In genomic region chr13:33884506-33885221, GRCh38 we compare ENCODE assay signal across 23 cellular contexts.
"Had no signal": no experiment of that assay in that cellular context is flagged by ENCODE, and none has a peak within 500 bp of the region (broad histone marks: within the 10 kb centered on the region; RNA-seq: fewer than 3 reads in every experiment).

No MANE protein-coding gene starts in this region.

- H3K9me3 ChIP-seq: ovary, right lobe of liver, stomach, upper lobe of left lung had no signal

- H3K4me2 ChIP-seq: smooth muscle cell had no signal

- ATAC-seq: activated CD8-positive, alpha-beta T cell treated with anti-CD3 and anti-CD28 coated beads, Interleukin-2, amount 10 ng/mL, durations not matched to agents 7 days and 5 days; activated naive CD8-positive, alpha-beta T cell treated with anti-CD3 and anti-CD28 coated beads, Interleukin-2, amount 50 U/mL, for 24 hours; activated T-cell treated with anti-CD3 and anti-CD28 coated beads, Interleukin-2, amount 50 U/mL, for 4 hours; left colon; natural killer cell treated with Interleukin-12 subunit alpha and Interleukin-12 subunit beta and Interleukin-15 and Interleukin-18, amount 100 ng/mL, for 72 hours; stimulated activated effector memory CD8-positive, alpha-beta T cell treated with anti-CD3 and anti-CD28 coated beads, Interleukin-12 subunit alpha, Interleukin-12 subunit beta, amount 100 ng/mL, for 72 hours had no signal

- H3K27me3 ChIP-seq: brain microvascular endothelial cell, ovary, right lobe of liver, stomach, upper lobe of left lung had no signal

- H3K4me1 ChIP-seq: stomach, upper lobe of left lung had no signal

- H3K27me3 Mint-ChIP-seq: activated CD4-positive, alpha-beta T cell treated with anti-CD3 and anti-CD28 coated beads, Interleukin-2, amount 10 ng/mL, durations not matched to agents 24 days and 14 days; activated naive CD4-positive, alpha-beta T cell treated with anti-CD3 and anti-CD28 coated beads, Interleukin-2, amount 10 ng/mL, durations not matched to agents 7 days and 5 days; activated naive CD8-positive, alpha-beta T cell treated with anti-CD3 and anti-CD28 coated beads, Interleukin-2, amount 50 U/mL, for 24 hours; central memory CD8-positive, alpha-beta T cell; natural killer cell treated with Interleukin-12 subunit alpha and Interleukin-12 subunit beta and Interleukin-15 and Interleukin-18, amount 100 ng/mL, for 72 hours had no signal

- H3K27ac Mint-ChIP-seq: activated CD4-positive, alpha-beta T cell treated with anti-CD3 and anti-CD28 coated beads, Interleukin-2, amount 10 ng/mL, durations not matched to agents 24 days and 14 days; activated CD8-positive, alpha-beta T cell treated with anti-CD3 and anti-CD28 coated beads, Interleukin-2, amount 10 ng/mL, durations not matched to agents 7 days and 5 days; activated naive CD4-positive, alpha-beta T cell treated with anti-CD3 and anti-CD28 coated beads, Interleukin-2, amount 10 ng/mL, durations not matched to agents 7 days and 5 days; activated naive CD8-positive, alpha-beta T cell treated with anti-CD3 and anti-CD28 coated beads, Interleukin-2, amount 50 U/mL, for 24 hours; mesothelial cell of epicardium; natural killer cell treated with Interleukin-12 subunit alpha and Interleukin-12 subunit beta and Interleukin-15 and Interleukin-18, amount 100 ng/mL, for 72 hours; stimulated activated effector memory CD8-positive, alpha-beta T cell treated with anti-CD3 and anti-CD28 coated beads, Interleukin-12 subunit alpha, Interleukin-12 subunit beta, amount 100 ng/mL, for 72 hours had no signal

- H3K36me3 ChIP-seq: brain microvascular endothelial cell, ovary, right lobe of liver, stomach, upper lobe of left lung had no signal

- H3K4me3 Mint-ChIP-seq: activated CD4-positive, alpha-beta T cell treated with anti-CD3 and anti-CD28 coated beads, Interleukin-2, amount 10 ng/mL, durations not matched to agents 24 days and 14 days; activated CD8-positive, alpha-beta T cell treated with anti-CD3 and anti-CD28 coated beads, Interleukin-2, amount 10 ng/mL, durations not matched to agents 7 days and 5 days; activated naive CD4-positive, alpha-beta T cell treated with anti-CD3 and anti-CD28 coated beads, Interleukin-2, amount 10 ng/mL, durations not matched to agents 7 days and 5 days; activated naive CD8-positive, alpha-beta T cell treated with anti-CD3 and anti-CD28 coated beads, Interleukin-2, amount 50 U/mL, for 24 hours; activated T-cell treated with anti-CD3 and anti-CD28 coated beads, Interleukin-2, amount 50 U/mL, for 4 hours; central memory CD8-positive, alpha-beta T cell; mesothelial cell of epicardium; natural killer cell treated with Interleukin-12 subunit alpha and Interleukin-12 subunit beta and Interleukin-15 and Interleukin-18, amount 100 ng/mL, for 72 hours; stimulated activated effector memory CD8-positive, alpha-beta T cell treated with anti-CD3 and anti-CD28 coated beads, Interleukin-12 subunit alpha, Interleukin-12 subunit beta, amount 100 ng/mL, for 72 hours had no signal

- H3K36me3 Mint-ChIP-seq: mesothelial cell of epicardium; natural killer cell treated with Interleukin-12 subunit alpha and Interleukin-12 subunit beta and Interleukin-15 and Interleukin-18, amount 100 ng/mL, for 72 hours; stimulated activated effector memory CD8-positive, alpha-beta T cell treated with anti-CD3 and anti-CD28 coated beads, Interleukin-12 subunit alpha, Interleukin-12 subunit beta, amount 100 ng/mL, for 72 hours had no signal

- H3K4me1 Mint-ChIP-seq: activated CD4-positive, alpha-beta T cell treated with anti-CD3 and anti-CD28 coated beads, Interleukin-2, amount 10 ng/mL, durations not matched to agents 24 days and 14 days; activated naive CD4-positive, alpha-beta T cell treated with anti-CD3 and anti-CD28 coated beads, Interleukin-2, amount 10 ng/mL, durations not matched to agents 7 days and 5 days; activated naive CD8-positive, alpha-beta T cell treated with anti-CD3 and anti-CD28 coated beads, Interleukin-2, amount 50 U/mL, for 24 hours; central memory CD8-positive, alpha-beta T cell; mesothelial cell of epicardium; stimulated activated effector memory CD8-positive, alpha-beta T cell treated with anti-CD3 and anti-CD28 coated beads, Interleukin-12 subunit alpha, Interleukin-12 subunit beta, amount 100 ng/mL, for 72 hours had no signal

- H3K27ac ChIP-seq: brain microvascular endothelial cell, ovary, right lobe of liver, stomach, upper lobe of left lung had no signal

- DNase-seq: activated CD4-positive, alpha-beta T cell treated with anti-CD3 and anti-CD28 coated beads, Interleukin-2, amount 10 ng/mL, durations not matched to agents 24 days and 14 days; activated CD8-positive, alpha-beta memory T cell treated with anti-CD3 and anti-CD28 coated beads, Interleukin-2, amount 50 U/mL, for 4 hours; activated CD8-positive, alpha-beta T cell treated with anti-CD3 and anti-CD28 coated beads, Interleukin-2, amount 10 ng/mL, durations not matched to agents 7 days and 5 days; activated naive CD4-positive, alpha-beta T cell treated with anti-CD3 and anti-CD28 coated beads, Interleukin-2, amount 10 ng/mL, durations not matched to agents 7 days and 5 days; activated naive CD8-positive, alpha-beta T cell treated with anti-CD3 and anti-CD28 coated beads, Interleukin-2, amount 50 U/mL, for 24 hours; activated T-cell treated with anti-CD3 and anti-CD28 coated beads, Interleukin-2, amount 50 U/mL, for 4 hours; anterior cingulate cortex; brain microvascular endothelial cell; cortex of kidney; hypothalamus; islet precursor cell; left colon; ovary; right lobe of liver; stimulated activated CD4-positive, alpha-beta T cell treated with anti-CD3 and anti-CD28 coated beads, Interleukin-4, amount 100 ng/mL, for 24 hours; stomach; upper lobe of left lung had no signal

- H3K9me3 Mint-ChIP-seq: activated CD4-positive, alpha-beta T cell treated with anti-CD3 and anti-CD28 coated beads, Interleukin-2, amount 10 ng/mL, durations not matched to agents 24 days and 14 days; activated naive CD4-positive, alpha-beta T cell treated with anti-CD3 and anti-CD28 coated beads, Interleukin-2, amount 10 ng/mL, durations not matched to agents 7 days and 5 days; activated T-cell treated with anti-CD3 and anti-CD28 coated beads, Interleukin-2, amount 50 U/mL, for 4 hours; central memory CD8-positive, alpha-beta T cell; stimulated activated effector memory CD8-positive, alpha-beta T cell treated with anti-CD3 and anti-CD28 coated beads, Interleukin-12 subunit alpha, Interleukin-12 subunit beta, amount 100 ng/mL, for 72 hours had no signal

- H3K4me3 ChIP-seq: lung, ovary, right lobe of liver, smooth muscle cell, stomach, upper lobe of left lung had no signal
